In the genomic region with DNA sequence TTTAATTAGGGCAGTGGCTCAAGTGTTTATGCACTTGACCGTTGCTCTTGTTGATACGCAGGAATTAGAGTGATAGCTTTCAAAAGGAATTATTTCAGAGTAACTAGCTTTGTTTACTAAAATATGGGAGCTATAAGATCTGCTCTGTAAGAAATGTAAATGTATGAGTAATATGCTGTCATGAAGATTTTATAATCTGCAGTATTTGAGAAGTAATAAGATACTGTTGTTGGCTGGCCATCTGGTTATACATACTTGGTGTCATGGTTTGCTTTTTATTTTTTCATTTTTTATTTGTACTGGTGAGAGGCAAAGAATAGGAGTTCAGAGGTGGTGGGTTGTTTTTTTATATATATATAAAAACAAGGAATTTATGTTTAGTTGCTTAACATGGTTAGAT, we compare ENCODE assay signal across 19 cellular contexts. TPM values are rescaled to one million over a fixed set of nuclear protein-coding genes. Genes with fewer than 3 reads are reported as not detected.
DNase-seq lines count a peak whose midpoint lies in the region; ATAC-seq, FAIRE-seq and TF ChIP-seq lines count a peak whose summit lies in the region.
"Had no signal": no experiment of that assay in that cellular context is flagged by ENCODE, and none has a peak within 500 bp of the region (broad histone marks: within the 10 kb centered on the region; RNA-seq: fewer than 3 reads in every experiment).

No MANE protein-coding gene starts in this region.

- peaks cover 0 to 1% (median 0%) of the 10 kb centered on the region in 7 donors for H3K9me3 Mint-ChIP-seq in CD4-positive, CD25-positive, alpha-beta regulatory T cell
- H3K9me3 Mint-ChIP-seq in CD8-positive, alpha-beta memory T cell: peaks cover 0 to 2% (median 0%) of the 10 kb centered on the region in 5 donors
- H3K9me3 Mint-ChIP-seq in progenitor cell of endocrine pancreas (ENCODE audit: low read depth): peaks cover 3% of the 10 kb centered on the region

- peaks cover 16% of the 10 kb centered on the region for H3K36me3 Mint-ChIP-seq in CD4-positive, CD25-positive, alpha-beta regulatory T cell
- peaks cover 3 to 13% (median 12%) of the 10 kb centered on the region in 3 donors for H3K36me3 Mint-ChIP-seq in CD8-positive, alpha-beta memory T cell
- H3K36me3 Mint-ChIP-seq in progenitor cell of endocrine pancreas (ENCODE audit: insufficient read depth): peaks cover 12% of the 10 kb centered on the region

- no peak for FAIRE-seq in small intestine (lab: Jason Lieb, UNC)

- TF ChIP-seq CTCF in RWPE2 (IDR thresholded peaks at IDR 0.05; ENCODE audit: poor library complexity, severe bottlenecking): no peak
- no peak for TF ChIP-seq CTCF in progenitor cell of endocrine pancreas (IDR thresholded peaks at IDR 0.05; ENCODE audit: unreplicated experiment)

- POLR2A ChIA-PET in CD8-positive, alpha-beta memory T cell (lab: Charles Lee): no interaction called here

- H3K4me1 Mint-ChIP-seq in CD4-positive, CD25-positive, alpha-beta regulatory T cell: peaks cover 48 to 65% (median 60%) of the 10 kb centered on the region in 4 donors
- H3K4me1 Mint-ChIP-seq in CD8-positive, alpha-beta memory T cell: peaks cover 64 to 76% (median 75%) of the 10 kb centered on the region in 3 donors
- H3K4me1 Mint-ChIP-seq in progenitor cell of endocrine pancreas (ENCODE audit: low read depth): peaks cover 9% of the 10 kb centered on the region

- peaks cover 45% of the 10 kb centered on the region for H3K4me1 ChIP-seq in CD4-positive, CD25-positive, alpha-beta regulatory T cell (ENCODE audit: control insufficient read depth, insufficient read depth, low read length, poor library complexity, severe bottlenecking)
- peaks cover 57% of the 10 kb centered on the region for H3K4me1 ChIP-seq in CD8-positive, alpha-beta memory T cell (ENCODE audit: insufficient read depth, low read length)
- peaks cover 26% of the 10 kb centered on the region for H3K4me1 ChIP-seq in RWPE2 (ENCODE audit: insufficient read depth, poor library complexity, severe bottlenecking)
- H3K4me1 ChIP-seq in effector memory CD4-positive, alpha-beta T cell (ENCODE audit: control insufficient read depth, insufficient read depth, low read length, poor library complexity, severe bottlenecking): peaks cover 42% of the 10 kb centered on the region
- peaks cover 0 to 3% of the 10 kb centered on the region in 2 donors for H3K4me1 ChIP-seq in small intestine (ENCODE audit: control insufficient read depth in 2 of 2, insufficient read depth in 1 of 2, low read depth in 1 of 2, low read length in 1 of 2)
- H3K4me1 ChIP-seq: neural progenitor cell had no signal

- 80 to 84% (median 80%) methylated on average over 2 of the region's 2 CpGs for WGBS in small intestine, 3 donors

- H3K36me3 ChIP-seq in CD4-positive, CD25-positive, alpha-beta regulatory T cell (ENCODE audit: control insufficient read depth, insufficient read depth, low read length): no peaks in the 10 kb centered on the region
- no peaks in the 10 kb centered on the region for H3K36me3 ChIP-seq in CD8-positive, alpha-beta memory T cell (ENCODE audit: insufficient read depth, low read length)
- no peaks in the 10 kb centered on the region for H3K36me3 ChIP-seq in RWPE2 (ENCODE audit: low read depth)
- H3K36me3 ChIP-seq in effector memory CD4-positive, alpha-beta T cell (ENCODE audit: control insufficient read depth, insufficient read depth, low read length): no peaks in the 10 kb centered on the region
- no peaks in the 10 kb centered on the region for H3K36me3 ChIP-seq in small intestine (ENCODE audit: control insufficient read depth in 2 of 2, insufficient read depth in 2 of 2, low read length in 2 of 2)
- H3K36me3 ChIP-seq: neural progenitor cell, upper lobe of left lung had no signal

- CTCF ChIA-PET in CD8-positive, alpha-beta memory T cell (lab: Charles Lee): interaction anchor here (1.6 kb wide), 1 partner anchor 58 kb away, joined by 6 read pairs; no protein-coding TSS in a partner anchor

- no peak for DNase-seq in CD4-positive, CD25-positive, alpha-beta regulatory T cell
- DNase-seq in CD8-positive, alpha-beta memory T cell: no peak
- no peak for DNase-seq in RWPE2 (ENCODE audit: low spot score)
- no peak for DNase-seq in effector memory CD4-positive, alpha-beta T cell
- DNase-seq in small intestine: no peak
- DNase-seq in midbrain (lab: John Stamatoyannopoulos, UW): no peak
- no peak for DNase-seq in progenitor cell of endocrine pancreas (ENCODE audit: low spot score, unreplicated experiment)
- DNase-seq: activated effector memory CD4-positive, alpha-beta T cell treated with anti-CD3 and anti-CD28 coated beads, Interleukin-2, amount 50 U/mL, for 16 hours; effector CD8-positive, alpha-beta T cell; GDM1; NCI-H1105 treated with DMSO at 0.1 percent for 48 hours; PC-9; right cardiac atrium; stimulated activated CD4-positive, alpha-beta T cell treated with anti-CD3 and anti-CD28 coated beads, Interleukin-2, amount 100 ng/mL, for 24 hours; stimulated activated CD8-positive, alpha-beta memory T cell treated with anti-CD3 and anti-CD28 coated beads, Interleukin-4, amount 100 ng/mL, for 48 hours; upper lobe of left lung had no signal

- peak overlapping the region; percentile 92 for H3K27ac ChIP-seq in CD4-positive, CD25-positive, alpha-beta regulatory T cell (ENCODE audit: insufficient read depth, low read length, poor library complexity, severe bottlenecking)
- H3K27ac ChIP-seq in CD8-positive, alpha-beta memory T cell (ENCODE audit: low read depth, low read length): no peak overlapping the region
- H3K27ac ChIP-seq in RWPE2 (ENCODE audit: poor library complexity, severe bottlenecking): no peak overlapping the region
- H3K27ac ChIP-seq in effector memory CD4-positive, alpha-beta T cell (ENCODE audit: insufficient read depth, low read length, poor library complexity, severe bottlenecking): peak overlapping the region; percentile 35
- H3K27ac ChIP-seq in small intestine (ENCODE audit: low read depth in 1 of 2, low read length in 1 of 2): no peak overlapping the region
- H3K27ac ChIP-seq: C4-2B, neural progenitor cell, PC-9 had no signal

- no peaks in the 10 kb centered on the region for H3K27me3 ChIP-seq in CD4-positive, CD25-positive, alpha-beta regulatory T cell (ENCODE audit: control insufficient read depth, insufficient read depth, low read length)
- no peaks in the 10 kb centered on the region for H3K27me3 ChIP-seq in CD8-positive, alpha-beta memory T cell (ENCODE audit: insufficient read depth, low read length, poor library complexity, severe bottlenecking)
- H3K27me3 ChIP-seq in RWPE2 (ENCODE audit: insufficient read depth, poor library complexity, severe bottlenecking): no peaks in the 10 kb centered on the region
- no peaks in the 10 kb centered on the region for H3K27me3 ChIP-seq in effector memory CD4-positive, alpha-beta T cell (replicated peaks; ENCODE audit: control insufficient read depth, insufficient read depth, low read length, poor library complexity, severe bottlenecking)
- no peaks in the 10 kb centered on the region for H3K27me3 ChIP-seq in small intestine (ENCODE audit: control insufficient read depth in 2 of 2, insufficient read depth in 2 of 2, low read length in 2 of 2)
- H3K27me3 ChIP-seq: neural progenitor cell, upper lobe of left lung had no signal

- peak overlapping the region; percentile 95 to 99 (median 99) for H3K27ac Mint-ChIP-seq in CD4-positive, CD25-positive, alpha-beta regulatory T cell
- H3K27ac Mint-ChIP-seq in CD8-positive, alpha-beta memory T cell: peak overlapping the region; percentile 51 to 99 (median 97)
- H3K27ac Mint-ChIP-seq in progenitor cell of endocrine pancreas: no peak overlapping the region
- H3K27ac Mint-ChIP-seq: neural progenitor cell had no signal

- H3K4me3 Mint-ChIP-seq in CD4-positive, CD25-positive, alpha-beta regulatory T cell: peak overlapping the region in 3 of 4 donors; percentile 59 to 71 (median 68)
- peak overlapping the region in 6 of 7 donors; percentile 39 to 82 (median 60) for H3K4me3 Mint-ChIP-seq in CD8-positive, alpha-beta memory T cell
- H3K4me3 Mint-ChIP-seq in progenitor cell of endocrine pancreas (ENCODE audit: low read depth): no peak overlapping the region
- H3K4me3 Mint-ChIP-seq: neural progenitor cell had no signal

- H3K27me3 Mint-ChIP-seq in CD4-positive, CD25-positive, alpha-beta regulatory T cell: no peaks in the 10 kb centered on the region
- no peaks in the 10 kb centered on the region for H3K27me3 Mint-ChIP-seq in CD8-positive, alpha-beta memory T cell
- no peaks in the 10 kb centered on the region for H3K27me3 Mint-ChIP-seq in progenitor cell of endocrine pancreas

- ATAC-seq in CD4-positive, CD25-positive, alpha-beta regulatory T cell (ENCODE audit: low read depth in 2 of 2): no peak
- peak; percentile 71 for ATAC-seq in RWPE2 (ENCODE audit: low read depth)
- ATAC-seq: right cardiac atrium had no signal

- H3K9me3 ChIP-seq in CD4-positive, CD25-positive, alpha-beta regulatory T cell (ENCODE audit: control insufficient read depth in 2 of 2, low read length in 2 of 2): no peaks in the 10 kb centered on the region
- no peaks in the 10 kb centered on the region for H3K9me3 ChIP-seq in CD8-positive, alpha-beta memory T cell (ENCODE audit: low read length)
- H3K9me3 ChIP-seq in RWPE2 (ENCODE audit: severe bottlenecking) (no peaks in the 10 kb centered on the region), small intestine (ENCODE audit: control insufficient read depth, low read depth) (no peaks in the 10 kb centered on the region)
- no peaks in the 10 kb centered on the region for H3K9me3 ChIP-seq in effector memory CD4-positive, alpha-beta T cell (ENCODE audit: control insufficient read depth, low read length)
- H3K9me3 ChIP-seq: upper lobe of left lung had no signal

- peak overlapping the region; percentile 45 for H3K4me3 ChIP-seq in CD4-positive, CD25-positive, alpha-beta regulatory T cell (ENCODE audit: low read depth, low read length)
- H3K4me3 ChIP-seq in CD8-positive, alpha-beta memory T cell (ENCODE audit: low read length): no peak overlapping the region
- no peak overlapping the region for H3K4me3 ChIP-seq in RWPE2 (ENCODE audit: severe bottlenecking)
- no peak overlapping the region for H3K4me3 ChIP-seq in effector memory CD4-positive, alpha-beta T cell (ENCODE audit: insufficient read depth, low read depth, low read length, poor library complexity, severe bottlenecking)
- H3K4me3 ChIP-seq in small intestine (ENCODE audit: low read depth in 1 of 2, low read length in 2 of 2): no peak overlapping the region
- H3K4me3 ChIP-seq: lung, neural progenitor cell, PC-9 had no signal

RNA-seq across cellular contexts. Expression of a gene that starts 58.5 kb away (rescaled TPM):
- total RNA-seq in CD4-positive, CD25-positive, alpha-beta regulatory T cell: 13.8 TPM
- polyA plus RNA-seq in CD4-positive, CD25-positive, alpha-beta regulatory T cell: 1 to 10 TPM; 1.2 to 3.1 (median 2.3) TPM
- 1 to 10 TPM; 5.0 to 5.6 TPM for total RNA-seq in CD8-positive, alpha-beta memory T cell
- 8.1 TPM for polyA plus RNA-seq in CD8-positive, alpha-beta memory T cell
- 1 to 10 TPM in 2 of 3 donors, under 1 TPM in 1; 0.22 to 1.4 (median 1.1) TPM for polyA plus RNA-seq in small intestine
- total RNA-seq in progenitor cell of endocrine pancreas: 25.4 and 25.7 TPM in 2 replicates

Comparison
In these comparisons a context has a peak if more than half of its experiments do, and no peak if none do; other contexts are left out.
1. H3K27ac ChIP-seq: peak in CD4-positive, CD25-positive, alpha-beta regulatory T cell (single experiment) and effector memory CD4-positive, alpha-beta T cell (single experiment); none in CD8-positive, alpha-beta memory T cell (single experiment), RWPE2 (single experiment) and small intestine (0 of 2).